ENCODE assay signal across 7 cellular contexts in the genomic region with DNA sequence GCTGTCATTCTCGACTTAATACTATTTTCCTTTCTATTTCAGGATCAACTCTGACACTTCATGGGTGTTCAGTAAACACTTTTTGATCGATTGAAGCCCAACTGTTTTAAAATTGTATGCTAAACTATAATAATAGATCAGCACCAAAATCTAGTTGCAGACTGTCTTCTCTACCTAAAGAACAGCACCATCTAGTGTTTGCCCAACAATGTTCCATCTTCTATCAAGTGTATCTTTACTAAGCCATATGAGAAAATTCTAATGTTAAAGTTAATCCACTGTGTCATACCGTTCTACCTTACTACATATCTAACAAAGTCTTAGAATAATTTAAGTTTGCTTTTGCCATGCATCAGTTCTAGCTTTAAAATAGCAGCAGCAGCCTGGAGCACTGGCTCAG.
DNase-seq lines count a peak whose midpoint lies in the region; ATAC-seq and TF ChIP-seq lines count a peak whose summit lies in the region.

No MANE protein-coding gene starts in this region.

- H3K4me3 ChIP-seq in adrenal gland = no peak overlapping the region

- WGBS in adrenal gland, 4 donors = 2 to 12% (median 7%) methylated on average over 3 of the region's 3 CpGs

- TF ChIP-seq POLR2A in adrenal gland (IDR thresholded peaks at IDR 0.05) = no peak

- DNase-seq in NCI-H1105 (lab: John Stamatoyannopoulos, UW) (peak; percentile 5), adrenal gland (no peak), kidney tubule cell (ENCODE audit: low spot score) (peak; percentile 50), cerebellar nuclear complex (lab: John Stamatoyannopoulos, UW) (no peak)

- H3K27ac ChIP-seq in adrenal gland = no peak overlapping the region

- no peaks in the 10 kb centered on the region for H3K9me3 ChIP-seq in adrenal gland (replicated peaks in 1 of 3)

- TF ChIP-seq CTCF in GM12872 (IDR thresholded peaks at IDR 0.05; ENCODE audit: insufficient read depth, low read depth, low read length) (peak; percentile 37; the same call in 1 of the 3 replicates), adrenal gland (IDR thresholded peaks at IDR 0.05) (peak; percentile 25 to 55 (median 38))

- H3K27me3 ChIP-seq in adrenal gland = peaks cover 3% of the 10 kb centered on the region

- intact Hi-C loops in adrenal gland (cut with DNase I) = no loop called here

- ATAC-seq in HG03139 (IDR thresholded peaks at IDR 0.05; ENCODE audit: unreplicated experiment) = no peak
- no peak for ATAC-seq in HG03045 (IDR thresholded peaks at IDR 0.05; ENCODE audit: unreplicated experiment)

- no peaks in the 10 kb centered on the region for H3K4me1 ChIP-seq in adrenal gland (replicated peaks in 1 of 2)

- H3K36me3 ChIP-seq in adrenal gland (replicated peaks in 1 of 2) = no peaks in the 10 kb centered on the region

Comparison
In these comparisons a context has a peak if more than half of its experiments do, and no peak if none do; other contexts are left out.
1. DNase-seq: peak in NCI-H1105 (single experiment) and kidney tubule cell (single experiment); none in adrenal gland (0 of 7) and cerebellar nuclear complex (0 of 2).